Comparison of ENCODE assay signal across 14 cellular contexts in the genomic region with DNA sequence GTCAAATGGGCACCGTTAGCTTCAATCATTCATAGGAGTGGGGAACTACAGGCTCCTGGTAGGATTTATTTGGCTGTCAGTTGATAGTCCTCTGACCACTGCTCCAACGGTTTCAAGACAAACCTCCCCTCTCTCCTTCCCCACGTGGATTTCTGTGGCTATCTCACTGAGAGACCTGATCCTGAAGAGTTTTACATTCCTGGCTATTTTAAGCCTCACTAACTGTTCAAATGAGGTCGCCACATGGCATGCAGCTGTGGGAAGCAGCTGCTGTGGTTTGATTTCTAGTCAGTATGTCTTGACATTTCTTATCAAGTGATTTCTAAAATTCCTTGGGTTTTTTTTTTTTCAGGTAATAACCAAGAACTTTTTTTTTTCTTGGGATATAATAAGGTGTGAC. TPM values are rescaled to one million over a fixed set of nuclear protein-coding genes. Genes with fewer than 3 reads are reported as not detected.
DNase-seq lines count a peak whose midpoint lies in the region; ATAC-seq, FAIRE-seq and TF ChIP-seq lines count a peak whose summit lies in the region.
"Had no signal": no experiment of that assay in that cellular context is flagged by ENCODE, and none has a peak within 500 bp of the region (broad histone marks: within the 10 kb centered on the region; RNA-seq: fewer than 3 reads in every experiment).

No MANE protein-coding gene starts in this region.

- H3K4ac ChIP-seq in mesenchymal stem cell (ENCODE audit: low read depth in 1 of 2, low read length in 2 of 2) = no peak overlapping the region

- DNase-seq in DMS 273 treated with DMSO at 0.1 percent for 48 hours (lab: John Stamatoyannopoulos, UW) (peak; percentile 34), KBM-7 (peak; percentile 14), astrocyte (ENCODE audit: low read depth) (peak; percentile 77), mesenchymal stem cell (peak; percentile 65), NCI-H1694 (lab: John Stamatoyannopoulos, UW) (no peak), NCI-H2196 (lab: John Stamatoyannopoulos, UW; ENCODE audit: unreplicated experiment) (no peak)
- DNase-seq: activated naive CD8-positive, alpha-beta T cell treated with anti-CD3 and anti-CD28 coated beads, Interleukin-2, amount 10 ng/mL, durations not matched to agents 7 days and 5 days; DMS153; NCI-H2081 treated with DMSO at 0.1 percent for 48 hours had no signal

- H3K36me3 Mint-ChIP-seq in astrocyte (ENCODE audit: low read depth, unreplicated experiment) = peaks cover 1% of the 10 kb centered on the region
- H3K36me3 Mint-ChIP-seq: WTC11 had no signal

- no peak overlapping the region for H2AK5ac ChIP-seq in mesenchymal stem cell (ENCODE audit: low read length, severe bottlenecking)

- H2BK120ac ChIP-seq in mesenchymal stem cell (ENCODE audit: low read depth, low read length) = no peak overlapping the region

- in situ Hi-C loops in KBM-7 (cut with MboI; ENCODE audit: low pct_unique_long_range_greater_than_20kb, low sequenced_read_pairs) = no loop called here

- TF ChIP-seq CTCF in astrocyte (IDR thresholded peaks at IDR 0.05; ENCODE audit: insufficient read depth, low read depth, low read length) = no peak

- H3K9me3 Mint-ChIP-seq in astrocyte (ENCODE audit: unreplicated experiment) = no peaks in the 10 kb centered on the region
- H3K9me3 Mint-ChIP-seq: activated naive CD8-positive, alpha-beta T cell treated with anti-CD3 and anti-CD28 coated beads, Interleukin-2, amount 10 ng/mL, durations not matched to agents 7 days and 5 days; WTC11 had no signal

- H3K27me3 ChIP-seq in astrocyte (ENCODE audit: insufficient read depth, low read length) = no peaks in the 10 kb centered on the region
- H3K27me3 ChIP-seq in mesenchymal stem cell (ENCODE audit: control insufficient read depth in 1 of 2, insufficient read depth in 1 of 2, low read length in 2 of 2) = no peaks in the 10 kb centered on the region

- no peaks in the 10 kb centered on the region for H3K79me2 ChIP-seq in astrocyte (ENCODE audit: insufficient read depth, low read length)

- H3K9me3 ChIP-seq in astrocyte (ENCODE audit: insufficient read depth, low read depth, low read length) (no peaks in the 10 kb centered on the region), mesenchymal stem cell (ENCODE audit: control insufficient read depth, low read length) (no peaks in the 10 kb centered on the region)

- FAIRE-seq in astrocyte (lab: Jason Lieb, UNC) = no peak

- H4K20me1 ChIP-seq in astrocyte (ENCODE audit: insufficient read depth, low read length) = no peaks in the 10 kb centered on the region

- H3K36me3 ChIP-seq in astrocyte (ENCODE audit: insufficient read depth, low read length) = no peaks in the 10 kb centered on the region
- peaks cover 0 to 24% of the 10 kb centered on the region in 2 experiments for H3K36me3 ChIP-seq in mesenchymal stem cell (ENCODE audit: control insufficient read depth in 1 of 2, insufficient read depth in 2 of 2, low read depth in 1 of 2, low read length in 2 of 2)

- H2AFZ ChIP-seq in astrocyte (ENCODE audit: low read depth, low read length) (no peak overlapping the region), mesenchymal stem cell (ENCODE audit: low read depth, low read length) (no peak overlapping the region)

- H3K9ac ChIP-seq in astrocyte (ENCODE audit: low read length) (no peak overlapping the region), mesenchymal stem cell (ENCODE audit: low read length) (no peak overlapping the region)

- no peak overlapping the region for H2BK12ac ChIP-seq in mesenchymal stem cell (ENCODE audit: low read length in 2 of 2)

- WGBS in mesenchymal stem cell = 0% methylated on average over 3 of the region's 4 CpGs

- no peak overlapping the region for H3K18ac ChIP-seq in mesenchymal stem cell (ENCODE audit: low read depth in 1 of 2, low read length in 2 of 2)

- H3K4me1 Mint-ChIP-seq in astrocyte (ENCODE audit: low read depth, unreplicated experiment) = peaks cover 32% of the 10 kb centered on the region

- no peak overlapping the region for H3K23ac ChIP-seq in mesenchymal stem cell (ENCODE audit: low read length in 2 of 2)

- peaks cover 10% of the 10 kb centered on the region for H3K4me1 ChIP-seq in astrocyte (ENCODE audit: insufficient read depth, low read length)
- peaks cover 9% of the 10 kb centered on the region for H3K4me1 ChIP-seq in mesenchymal stem cell (ENCODE audit: control insufficient read depth, insufficient read depth, low read depth, low read length)

- no peak overlapping the region for H4K8ac ChIP-seq in mesenchymal stem cell (ENCODE audit: low read length)

- H3K4me3 Mint-ChIP-seq in astrocyte (ENCODE audit: unreplicated experiment) = no peak overlapping the region
- H3K4me3 Mint-ChIP-seq: activated naive CD8-positive, alpha-beta T cell treated with anti-CD3 and anti-CD28 coated beads, Interleukin-2, amount 10 ng/mL, durations not matched to agents 7 days and 5 days; WTC11 had no signal

- H3K27ac ChIP-seq in astrocyte (ENCODE audit: low read depth, low read length) = no peak overlapping the region
- no peak overlapping the region for H3K27ac ChIP-seq in mesenchymal stem cell (ENCODE audit: low read length, poor library complexity, severe bottlenecking)
- H3K27ac ChIP-seq: RWPE1 had no signal

- H2BK5ac ChIP-seq in mesenchymal stem cell (ENCODE audit: low read depth, low read length, poor library complexity, severe bottlenecking) = no peak overlapping the region

- H3K27ac Mint-ChIP-seq in astrocyte (ENCODE audit: unreplicated experiment) = peak overlapping the region; percentile 69
- H3K27ac Mint-ChIP-seq: activated naive CD8-positive, alpha-beta T cell treated with anti-CD3 and anti-CD28 coated beads, Interleukin-2, amount 10 ng/mL, durations not matched to agents 7 days and 5 days; WTC11 had no signal

- H2BK15ac ChIP-seq in mesenchymal stem cell (ENCODE audit: low read depth, poor library complexity, severe bottlenecking) = no peak overlapping the region

- no peak overlapping the region for H3K14ac ChIP-seq in mesenchymal stem cell (ENCODE audit: low read length in 2 of 2)

- no peaks in the 10 kb centered on the region for H3K79me1 ChIP-seq in mesenchymal stem cell (replicated peaks; ENCODE audit: low read length, poor library complexity, severe bottlenecking)

- H3K4me2 ChIP-seq in astrocyte (ENCODE audit: low read length) (peak overlapping the region; percentile 1), mesenchymal stem cell (ENCODE audit: low read length, poor library complexity, severe bottlenecking) (no peak overlapping the region)

- no peak overlapping the region for H4K91ac ChIP-seq in mesenchymal stem cell (ENCODE audit: low read length)

- no peak overlapping the region for H3K4me3 ChIP-seq in astrocyte (ENCODE audit: insufficient read depth, low read depth, low read length)
- no peak overlapping the region for H3K4me3 ChIP-seq in mesenchymal stem cell (ENCODE audit: insufficient read depth in 1 of 2, low read depth in 1 of 2, low read length in 2 of 2)

- no peak for ATAC-seq in GM21529 (IDR thresholded peaks at IDR 0.05; ENCODE audit: unreplicated experiment)
- no peak for ATAC-seq in GM18873 (IDR thresholded peaks at IDR 0.05; ENCODE audit: low FRiP score, unreplicated experiment)
- ATAC-seq: left lobe of liver, WTC11 had no signal

- peaks cover 4% of the 10 kb centered on the region for H3K27me3 Mint-ChIP-seq in astrocyte (ENCODE audit: low read depth, unreplicated experiment)
- H3K27me3 Mint-ChIP-seq: activated naive CD8-positive, alpha-beta T cell treated with anti-CD3 and anti-CD28 coated beads, Interleukin-2, amount 10 ng/mL, durations not matched to agents 7 days and 5 days had no signal

RNA-seq across cellular contexts. Expression of a gene that starts 38.3 kb away (rescaled TPM):
- total RNA-seq in astrocyte = 7.2 and 7.6 TPM in 2 replicates
- polyA plus RNA-seq in mesenchymal stem cell (2013, experiment 1 of 2) = 0.81 TPM
- polyA plus RNA-seq in mesenchymal stem cell (2013, experiment 2 of 2) = 0.99 TPM

Comparison
In these comparisons a context has a peak if more than half of its experiments do, and no peak if none do; other contexts are left out.
1. DNase-seq: peak in DMS 273 treated with DMSO at 0.1 percent for 48 hours (single experiment), KBM-7 (single experiment), astrocyte (single experiment) and mesenchymal stem cell (single experiment); none in NCI-H1694 (single experiment) and NCI-H2196 (single experiment).